In genomic region chr1:112677501-112677900, GRCh38 we compare ENCODE assay signal across 17 cellular contexts. TPM values are rescaled to one million over a fixed set of nuclear protein-coding genes. Genes with fewer than 3 reads are reported as not detected.
DNase-seq lines count a peak whose midpoint lies in the region; ATAC-seq, FAIRE-seq and TF ChIP-seq lines count a peak whose summit lies in the region.
"Had no signal": no experiment of that assay in that cellular context is flagged by ENCODE, and none has a peak within 500 bp of the region (broad histone marks: within the 10 kb centered on the region; RNA-seq: fewer than 3 reads in every experiment).

No MANE protein-coding gene starts in this region.

- POLR2A ChIA-PET in CD4-positive, alpha-beta T cell (lab: Charles Lee): no interaction called here
- POLR2A ChIA-PET in HEK293 (lab: Yijun Ruan, JAX) (interaction anchor here (6.0 kb wide), 1 partner anchor 23 kb away, joined by 91 read pairs; no protein-coding TSS in a partner anchor), K562 (lab: Yijun Ruan, JAX) (interaction anchor here (0.8 to 7.3 kb wide), 2 partner anchors 19 to 42 kb away, joined by 3 to 104 read pairs; no protein-coding TSS in a partner anchor)

- no peak overlapping the region for H2AFZ ChIP-seq in K562 (ENCODE audit: low read depth, low read length)
- H2AFZ ChIP-seq: GM23248 had no signal

- TF ChIP-seq EP300 in K562 (IDR thresholded peaks at IDR 0.05; ENCODE audit: low read length): no peak

- TF ChIP-seq CTCF in CD4-positive, alpha-beta T cell (IDR thresholded peaks at IDR 0.05): no peak
- TF ChIP-seq CTCF in HEK293 (tag by site-specific recombination; IDR thresholded peaks at IDR 0.05) (no peak), K562 (IDR thresholded peaks at IDR 0.05 in 2 of 3, conservative IDR thresholded peaks at IDR 0.05 in 1 of 3; ENCODE audit: insufficient read depth in 2 of 3, low read depth in 1 of 3, low read length in 3 of 3) (no peak), type B pancreatic cell (conservative IDR thresholded peaks at IDR 0.05) (no peak), body of pancreas (IDR thresholded peaks at IDR 0.05) (no peak)

- no peaks in the 10 kb centered on the region for H3K9me3 ChIP-seq in CD4-positive, alpha-beta T cell (ENCODE audit: control insufficient read depth, low read length)
- H3K9me3 ChIP-seq in HEK293 (ENCODE audit: control insufficient read depth, insufficient read depth, low read depth, low read length) (no peaks in the 10 kb centered on the region), K562 (replicated peaks; ENCODE audit: control insufficient read depth, insufficient read depth, low read depth, low read length) (no peaks in the 10 kb centered on the region), body of pancreas (no peaks in the 10 kb centered on the region)
- H3K9me3 ChIP-seq: Caco-2 had no signal

- peaks cover 0 to 27% of the 10 kb centered on the region in 2 experiments; a peak in 1 of 3 replicates for H3K36me3 ChIP-seq in HEK293 (ENCODE audit: control insufficient read depth in 2 of 2, insufficient read depth in 1 of 2, low read length in 2 of 2)
- H3K36me3 ChIP-seq in K562 (ENCODE audit: control insufficient read depth, insufficient read depth, low read length): peaks cover 18% of the 10 kb centered on the region
- no peaks in the 10 kb centered on the region for H3K36me3 ChIP-seq in body of pancreas (replicated peaks in 1 of 2; ENCODE audit: insufficient read depth in 1 of 2, low read depth in 2 of 2)

- no peak overlapping the region for H3K27ac ChIP-seq in CD4-positive, alpha-beta T cell (ENCODE audit: low read depth, low read length)
- H3K27ac ChIP-seq in HEK293 (ENCODE audit: extremely low read depth, low read depth, low read length) (no peak overlapping the region), K562 (ENCODE audit: extremely low read depth, low read depth, low read length) (no peak overlapping the region), body of pancreas (no peak overlapping the region)
- H3K27ac ChIP-seq: C4-2B, GM23248, HL-60 had no signal

- H3K4me1 ChIP-seq in HEK293 (ENCODE audit: control insufficient read depth, insufficient read depth, low read length) (peaks cover 5% of the 10 kb centered on the region; the same call in 1 of the 2 replicates), K562 (replicated peaks in 1 of 2; ENCODE audit: control insufficient read depth in 2 of 2, insufficient read depth in 2 of 2, low read length in 2 of 2) (peaks cover 18 to 39% of the 10 kb centered on the region in 2 experiments), body of pancreas (peaks cover 27% of the 10 kb centered on the region)

- H3K9ac ChIP-seq in K562 (ENCODE audit: insufficient read depth in 1 of 2, low read depth in 2 of 2, low read length in 2 of 2): no peak overlapping the region
- H3K9ac ChIP-seq: GM23248 had no signal

- H3K4me3 ChIP-seq in HEK293 (ENCODE audit: low read depth, low read length) (no peak overlapping the region), K562 (no peak overlapping the region), body of pancreas (no peak overlapping the region)
- H3K4me3 ChIP-seq: GM23248 had no signal

- no peak overlapping the region for H3K27ac Mint-ChIP-seq in CD4-positive, alpha-beta T cell
- H3K27ac Mint-ChIP-seq in type B pancreatic cell: no peak overlapping the region
- H3K27ac Mint-ChIP-seq: B cell had no signal

- H3K9me3 Mint-ChIP-seq in CD4-positive, alpha-beta T cell: no peaks in the 10 kb centered on the region
- H3K9me3 Mint-ChIP-seq in type B pancreatic cell: no peaks in the 10 kb centered on the region
- H3K9me3 Mint-ChIP-seq: CD8-positive, alpha-beta memory T cell had no signal

- no peaks in the 10 kb centered on the region for H3K27me3 Mint-ChIP-seq in CD4-positive, alpha-beta T cell
- H3K27me3 Mint-ChIP-seq in type B pancreatic cell: no peaks in the 10 kb centered on the region
- H3K27me3 Mint-ChIP-seq: B cell; CD8-positive, alpha-beta memory T cell had no signal

- no peaks in the 10 kb centered on the region for H3K9me1 ChIP-seq in K562 (ENCODE audit: control insufficient read depth, insufficient read depth, low read length)

- no TSS peak for BruUV-seq in K562 (replicated peaks; lab: Mats Ljungman, UMichigan)

- H3K27me3 ChIP-seq in CD4-positive, alpha-beta T cell (ENCODE audit: control insufficient read depth, insufficient read depth, low read length): no peaks in the 10 kb centered on the region
- H3K27me3 ChIP-seq in K562 (ENCODE audit: control insufficient read depth in 2 of 2, insufficient read depth in 2 of 2, low read length in 2 of 2): no peaks in the 10 kb centered on the region
- H3K27me3 ChIP-seq in body of pancreas: no peaks in the 10 kb centered on the region

- intact Hi-C loops in CD4-positive, alpha-beta T cell (cut with DNase I, micrococcal nuclease): loop anchor here in 1 of 2 experiments (2.0 kb wide), 1 partner anchor 23 kb away; no protein-coding TSS in a partner anchor
- intact Hi-C loops in K562 (cut with micrococcal nuclease) (no loop called here), body of pancreas (cut with DNase I) (no loop called here)

- no peak for ATAC-seq in CD4-positive, alpha-beta T cell (ENCODE audit: poor library complexity)
- no peak for ATAC-seq in K562
- ATAC-seq in body of pancreas: no peak
- ATAC-seq: HCT116 had no signal

- no peak for TF ChIP-seq RAD21 in K562 (CRISPR knock-in tag; conservative IDR thresholded peaks at IDR 0.05 in 1 of 2, IDR thresholded peaks at IDR 0.05 in 1 of 2)

- DNase-seq in CD4-positive, alpha-beta T cell: no peak
- DNase-seq in K562 (ENCODE audit: extremely low read depth in 1 of 4, low spot score in 3 of 4) (no peak), type B pancreatic cell (ENCODE audit: extremely low spot score, unreplicated experiment) (no peak), body of pancreas (no peak), anterior cingulate cortex (lab: John Stamatoyannopoulos, UW) (no peak)
- no peak for DNase-seq in activated effector memory CD4-positive, alpha-beta T cell treated with Interleukin-2 at 50 U/mL for 16 hours
- DNase-seq: Caco-2; CD8-positive, alpha-beta memory T cell; GF-D8; GM23248 had no signal

- H3K4me2 ChIP-seq in K562 (ENCODE audit: insufficient read depth, low read length): no peak overlapping the region; the same call in 1 of the 2 replicates

- H3K4me1 Mint-ChIP-seq in CD4-positive, alpha-beta T cell (ENCODE audit: low read depth): peaks cover 61% of the 10 kb centered on the region
- H3K4me1 Mint-ChIP-seq in type B pancreatic cell (ENCODE audit: unreplicated experiment): peaks cover 28% of the 10 kb centered on the region

- CTCF ChIA-PET in CD4-positive, alpha-beta T cell (lab: Charles Lee): no interaction called here
- CTCF ChIA-PET in HEK293 (lab: Yijun Ruan, JAX) (no interaction called here), K562 (lab: Yijun Ruan, JAX; ENCODE audit: low intra/inter-chr PET ratio) (no interaction called here)

- FAIRE-seq in K562 (lab: Jason Lieb, UNC): no peak
- FAIRE-seq: A204.1, H54 had no signal

- peaks cover 24% of the 10 kb centered on the region for H3K36me3 Mint-ChIP-seq in CD4-positive, alpha-beta T cell (ENCODE audit: low read depth)
- peaks cover 35% of the 10 kb centered on the region for H3K36me3 Mint-ChIP-seq in type B pancreatic cell

- in situ Hi-C loops in K562 (cut with MboI): no loop called here

- H4K20me1 ChIP-seq in K562 (replicated peaks; ENCODE audit: control insufficient read depth, insufficient read depth, low read length): no peaks in the 10 kb centered on the region

- peak overlapping the region; percentile 52 for H3K4me3 Mint-ChIP-seq in CD4-positive, alpha-beta T cell
- peak overlapping the region; percentile 16 for H3K4me3 Mint-ChIP-seq in type B pancreatic cell

- no peak for TF ChIP-seq POLR2A in K562 (conservative IDR thresholded peaks at IDR 0.05)
- no peak for TF ChIP-seq POLR2A in body of pancreas (IDR thresholded peaks at IDR 0.05)

- H3K79me2 ChIP-seq in K562 (ENCODE audit: control insufficient read depth, insufficient read depth, low read length): peaks cover 56% of the 10 kb centered on the region

- 95% methylated on average over 4 of the region's 4 CpGs for WGBS in K562 (ENCODE audit: insufficient coverage, low coverage, missing lambda C conversion rate)
- WGBS in body of pancreas, 2 donors: 95 to 97% methylated on average over 4 of the region's 4 CpGs

RNA-seq across cellular contexts. Expression of gene MOV10, which starts 3.0 kb away (rescaled TPM):
- 10 to 100 TPM; 80.6 to 89.3 TPM for total RNA-seq in CD4-positive, alpha-beta T cell
- 194 and 432 TPM in 2 replicates for total RNA-seq in K562 (2011; cell fraction: chromatin; rRNA removed; ENCODE audit: low replicate concordance)
- total RNA-seq in K562 (2011; cell fraction: nucleolus; rRNA removed): 231 and 262 TPM in 2 replicates
- 196 and 201 TPM in 2 replicates for total RNA-seq in K562 (2011; cell fraction: nucleoplasm; rRNA removed)
- total RNA-seq in K562 (2014; rRNA removed) (46.5 and 75.8 TPM in 2 replicates), K562 (2014; rRNA removed; fragmentation: Illumina TruSeq; extraction: Trizol) (32.1 and 46.8 TPM in 2 replicates), K562 (2015; rRNA removed; fragmentation: Illumina TruSeq; extraction: Trizol) (49.5 and 50.8 TPM in 2 replicates), K562 (2021) (93.9 and 101 TPM in 2 replicates), type B pancreatic cell (ENCODE audit: low replicate concordance) (113 and 128 TPM in 2 replicates), body of pancreas (10 to 100 TPM; 26.2 to 29.3 TPM)
- polyA plus RNA-seq in K562 (2011; rRNA removed) (50.2 and 86.0 TPM in 2 replicates), K562 (2014; fragmentation: Illumina TruSeq; extraction: Trizol) (101 and 105 TPM in 2 replicates), K562 (2014; fragmentation: Nextera tagmentation; extraction: Ambion mirVana) (10 to 100 TPM; 16.7 to 39.6 TPM), K562 (2014; rRNA removed) (72.0 and 92.8 TPM in 2 replicates)
- 55.2 and 72.8 TPM in 2 replicates for polyA plus RNA-seq in K562 (2011; cell fraction: cytosol; rRNA removed)
- polyA plus RNA-seq in K562 (2011; cell fraction: nucleus; rRNA removed): 327 and 544 TPM in 2 replicates
- 78.3 and 153 TPM in 2 replicates for polyA plus RNA-seq in K562 (2012)
- polyA minus RNA-seq in K562 (2011; rRNA and poly(A)+ RNA removed): 34.4 and 47.1 TPM in 2 replicates
- polyA minus RNA-seq in K562 (2011; cell fraction: cytosol; rRNA and poly(A)+ RNA removed): 65.8 and 66.5 TPM in 2 replicates
- polyA minus RNA-seq in K562 (2011; cell fraction: nucleus; rRNA and poly(A)+ RNA removed): 127 and 129 TPM in 2 replicates

RNA-seq across cellular contexts. Expression of gene RHOC, which starts 29.4 kb away (rescaled TPM):
- 10 to 100 TPM; 11.9 to 12.7 TPM for total RNA-seq in CD4-positive, alpha-beta T cell
- 107 and 260 TPM in 2 replicates for total RNA-seq in K562 (2011; cell fraction: chromatin; rRNA removed; ENCODE audit: low replicate concordance)
- total RNA-seq in K562 (2011; cell fraction: nucleolus; rRNA removed): 237 and 244 TPM in 2 replicates
- total RNA-seq in K562 (2011; cell fraction: nucleoplasm; rRNA removed): 195 and 210 TPM in 2 replicates
- total RNA-seq in K562 (2014; rRNA removed) (275 and 287 TPM in 2 replicates), K562 (2014; rRNA removed; fragmentation: Illumina TruSeq; extraction: Trizol) (131 and 169 TPM in 2 replicates), K562 (2015; rRNA removed; fragmentation: Illumina TruSeq; extraction: Trizol) (200 and 204 TPM in 2 replicates), K562 (2021) (186 and 203 TPM in 2 replicates), type B pancreatic cell (ENCODE audit: low replicate concordance) (131 and 173 TPM in 2 replicates), body of pancreas (100 to 1,000 TPM in 1 of 2 donors, 10 to 100 TPM in 1; 75.5 to 136 TPM)
- polyA plus RNA-seq in K562 (2011; rRNA removed) (364 and 370 TPM in 2 replicates), K562 (2014; fragmentation: Illumina TruSeq; extraction: Trizol) (336 and 344 TPM in 2 replicates), K562 (2014; fragmentation: Nextera tagmentation; extraction: Ambion mirVana) (10 to 100 TPM; 35.2 to 82.7 TPM), K562 (2014; rRNA removed) (248 and 267 TPM in 2 replicates)
- 478 and 580 TPM in 2 replicates for polyA plus RNA-seq in K562 (2011; cell fraction: cytosol; rRNA removed)
- 338 and 429 TPM in 2 replicates for polyA plus RNA-seq in K562 (2011; cell fraction: nucleus; rRNA removed)
- 332 and 339 TPM in 2 replicates for polyA plus RNA-seq in K562 (2012)
- polyA minus RNA-seq in K562 (2011; rRNA and poly(A)+ RNA removed): 273 and 333 TPM in 2 replicates
- polyA minus RNA-seq in K562 (2011; cell fraction: cytosol; rRNA and poly(A)+ RNA removed): 125 and 156 TPM in 2 replicates
- polyA minus RNA-seq in K562 (2011; cell fraction: nucleus; rRNA and poly(A)+ RNA removed): 103 and 138 TPM in 2 replicates

RNA-seq across cellular contexts. Expression of gene PPM1J, which starts 37.6 kb away (rescaled TPM):
- total RNA-seq in CD4-positive, alpha-beta T cell: under 1 TPM; 0.39 to 0.49 TPM
- 6.3 and 17.9 TPM in 2 replicates for total RNA-seq in K562 (2011; cell fraction: chromatin; rRNA removed; ENCODE audit: low replicate concordance)
- total RNA-seq in K562 (2011; cell fraction: nucleolus; rRNA removed): 12.8 and 15.3 TPM in 2 replicates
- total RNA-seq in K562 (2011; cell fraction: nucleoplasm; rRNA removed): 9.6 and 9.9 TPM in 2 replicates
- 6.0 and 6.5 TPM in 2 replicates for total RNA-seq in K562 (2014; rRNA removed)
- total RNA-seq in K562 (2014; rRNA removed; fragmentation: Illumina TruSeq; extraction: Trizol): 1.2 and 1.3 TPM in 2 replicates
- total RNA-seq in K562 (2015; rRNA removed; fragmentation: Illumina TruSeq; extraction: Trizol): 0.98 and 1.1 TPM in 2 replicates
- 5.1 and 7.1 TPM in 2 replicates for total RNA-seq in K562 (2021)
- 10.5 and 18.4 TPM in 2 replicates for polyA plus RNA-seq in K562 (2011; rRNA removed)
- 20.6 and 20.7 TPM in 2 replicates for polyA plus RNA-seq in K562 (2011; cell fraction: cytosol; rRNA removed)
- polyA plus RNA-seq in K562 (2011; cell fraction: nucleus; rRNA removed): 80.5 and 82.8 TPM in 2 replicates
- polyA plus RNA-seq in K562 (2012): 3.0 and 3.4 TPM in 2 replicates
- 4.2 and 5.0 TPM in 2 replicates for polyA plus RNA-seq in K562 (2014; fragmentation: Illumina TruSeq; extraction: Trizol)
- polyA plus RNA-seq in K562 (2014; fragmentation: Nextera tagmentation; extraction: Ambion mirVana): under 1 TPM; 0.25 to 0.31 TPM
- polyA plus RNA-seq in K562 (2014; rRNA removed): 8.2 and 8.5 TPM in 2 replicates
- polyA minus RNA-seq in K562 (2011; rRNA and poly(A)+ RNA removed): 2.1 and 3.8 TPM in 2 replicates
- 3.0 and 6.5 TPM in 2 replicates for polyA minus RNA-seq in K562 (2011; cell fraction: cytosol; rRNA and poly(A)+ RNA removed)
- 7.4 and 9.1 TPM in 2 replicates for polyA minus RNA-seq in K562 (2011; cell fraction: nucleus; rRNA and poly(A)+ RNA removed)
- total RNA-seq in type B pancreatic cell (ENCODE audit: low replicate concordance): 2.5 and 2.6 TPM in 2 replicates
- 1 to 10 TPM in 1 of 2 donors, under 1 TPM in 1; 0.66 to 2.3 TPM for total RNA-seq in body of pancreas
- polyA plus RNA-seq: CD8-positive, alpha-beta memory T cell had no signal

RNA-seq across cellular contexts. Expression of gene CAPZA1, which starts 57.9 kb away (rescaled TPM):
- total RNA-seq in CD4-positive, alpha-beta T cell: 100 to 1,000 TPM; 166 to 179 TPM
- 126 and 319 TPM in 2 replicates for total RNA-seq in K562 (2011; cell fraction: chromatin; rRNA removed; ENCODE audit: low replicate concordance)
- 56.9 and 76.1 TPM in 2 replicates for total RNA-seq in K562 (2011; cell fraction: nucleolus; rRNA removed)
- total RNA-seq in K562 (2011; cell fraction: nucleoplasm; rRNA removed): 147 and 245 TPM in 2 replicates
- total RNA-seq in K562 (2014; rRNA removed): 244 and 278 TPM in 2 replicates
- total RNA-seq in K562 (2014; rRNA removed; fragmentation: Illumina TruSeq; extraction: Trizol): 306 and 352 TPM in 2 replicates
- total RNA-seq in K562 (2015; rRNA removed; fragmentation: Illumina TruSeq; extraction: Trizol): 281 and 297 TPM in 2 replicates
- total RNA-seq in K562 (2021): 266 and 289 TPM in 2 replicates
- polyA plus RNA-seq in K562 (2011; rRNA removed): 298 and 365 TPM in 2 replicates
- 68.7 and 164 TPM in 2 replicates for polyA plus RNA-seq in K562 (2011; cell fraction: cytosol; rRNA removed)
- polyA plus RNA-seq in K562 (2011; cell fraction: nucleus; rRNA removed): 66.8 and 129 TPM in 2 replicates
- 210 and 214 TPM in 2 replicates for polyA plus RNA-seq in K562 (2012)
- 286 and 340 TPM in 2 replicates for polyA plus RNA-seq in K562 (2014; fragmentation: Illumina TruSeq; extraction: Trizol)
- 1,000 to 10,000 TPM in 1 of 2 experiments, 100 to 1,000 TPM in 1; 805 to 1,020 TPM for polyA plus RNA-seq in K562 (2014; fragmentation: Nextera tagmentation; extraction: Ambion mirVana)
- 234 and 237 TPM in 2 replicates for polyA plus RNA-seq in K562 (2014; rRNA removed)
- 765 and 786 TPM in 2 replicates for polyA minus RNA-seq in K562 (2011; rRNA and poly(A)+ RNA removed)
- polyA minus RNA-seq in K562 (2011; cell fraction: cytosol; rRNA and poly(A)+ RNA removed): 311 and 407 TPM in 2 replicates
- polyA minus RNA-seq in K562 (2011; cell fraction: nucleus; rRNA and poly(A)+ RNA removed): 70.7 and 177 TPM in 2 replicates
- 128 and 129 TPM in 2 replicates for total RNA-seq in type B pancreatic cell (ENCODE audit: low replicate concordance)
- total RNA-seq in body of pancreas: 10 to 100 TPM; 56.0 to 66.9 TPM

RNA-seq across cellular contexts. Expression of gene ST7L, which starts 58.6 kb away (rescaled TPM):
- total RNA-seq in CD4-positive, alpha-beta T cell: 10 to 100 TPM; 25.5 to 29.8 TPM
- 49.5 and 67.9 TPM in 2 replicates for total RNA-seq in K562 (2011; cell fraction: chromatin; rRNA removed; ENCODE audit: low replicate concordance)
- total RNA-seq in K562 (2011; cell fraction: nucleolus; rRNA removed): 38.7 and 39.0 TPM in 2 replicates
- 58.5 and 84.5 TPM in 2 replicates for total RNA-seq in K562 (2011; cell fraction: nucleoplasm; rRNA removed)
- total RNA-seq in K562 (2014; rRNA removed) (21.0 and 23.3 TPM in 2 replicates), K562 (2014; rRNA removed; fragmentation: Illumina TruSeq; extraction: Trizol) (27.7 and 28.8 TPM in 2 replicates), K562 (2015; rRNA removed; fragmentation: Illumina TruSeq; extraction: Trizol) (31.1 and 32.1 TPM in 2 replicates), K562 (2021) (18.8 and 21.7 TPM in 2 replicates), type B pancreatic cell (ENCODE audit: low replicate concordance) (17.1 and 22.0 TPM in 2 replicates), body of pancreas (10 to 100 TPM in 1 of 2 donors, 1 to 10 TPM in 1; 9.6 to 22.3 TPM)
- polyA plus RNA-seq in K562 (2011; rRNA removed) (27.4 and 32.5 TPM in 2 replicates), K562 (2014; fragmentation: Illumina TruSeq; extraction: Trizol) (26.2 and 26.6 TPM in 2 replicates), K562 (2014; fragmentation: Nextera tagmentation; extraction: Ambion mirVana) (10 to 100 TPM in 1 of 2 experiments, 1 to 10 TPM in 1; 9.0 to 10.7 TPM), K562 (2014; rRNA removed) (29.4 and 39.4 TPM in 2 replicates)
- polyA plus RNA-seq in K562 (2011; cell fraction: cytosol; rRNA removed): 18.2 and 21.8 TPM in 2 replicates
- polyA plus RNA-seq in K562 (2011; cell fraction: nucleus; rRNA removed): 33.6 and 48.2 TPM in 2 replicates
- polyA plus RNA-seq in K562 (2012): 22.6 and 23.3 TPM in 2 replicates
- polyA minus RNA-seq in K562 (2011; rRNA and poly(A)+ RNA removed): 25.9 and 28.5 TPM in 2 replicates
- 11.7 and 11.8 TPM in 2 replicates for polyA minus RNA-seq in K562 (2011; cell fraction: cytosol; rRNA and poly(A)+ RNA removed)
- 25.8 and 33.7 TPM in 2 replicates for polyA minus RNA-seq in K562 (2011; cell fraction: nucleus; rRNA and poly(A)+ RNA removed)
